Comparison of ENCODE assay signal across 24 cellular contexts in the genomic region with DNA sequence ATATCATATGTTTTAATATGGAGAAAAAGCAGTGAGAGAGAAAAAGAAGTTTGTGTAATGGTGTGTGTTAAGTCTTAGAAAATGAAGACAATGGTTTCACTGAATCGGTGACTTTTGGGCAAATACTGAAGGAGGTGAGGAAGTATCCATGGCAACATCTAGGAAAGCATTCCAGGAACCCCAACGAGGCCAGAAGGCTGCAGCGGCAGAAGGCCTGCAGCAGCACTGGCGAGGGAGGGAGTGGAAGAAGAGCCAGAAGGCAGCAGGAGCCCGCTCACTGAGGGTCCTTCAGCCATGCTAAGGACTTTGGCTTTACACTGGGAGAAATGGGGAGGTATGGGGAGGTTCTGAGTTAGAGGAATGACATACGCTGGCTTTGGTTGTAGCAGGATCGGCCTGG. TPM values are rescaled to one million over a fixed set of nuclear protein-coding genes. Genes with fewer than 3 reads are reported as not detected.
A peak's percentile ranks its signal among the peaks of the same experiment; 100 is the strongest.
DNase-seq lines count a peak whose midpoint lies in the region; ATAC-seq, FAIRE-seq and TF ChIP-seq lines count a peak whose summit lies in the region.
"Had no signal": no experiment of that assay in that cellular context is flagged by ENCODE, and none has a peak within 500 bp of the region (broad histone marks: within the 10 kb centered on the region; RNA-seq: fewer than 3 reads in every experiment).

No MANE protein-coding gene starts in this region.

- no peak overlapping the region for H3K4me2 ChIP-seq in K562 (ENCODE audit: insufficient read depth, low read length)

- FAIRE-seq in K562 (lab: Jason Lieb, UNC): no peak
- FAIRE-seq: A204.1 had no signal

- CTCF ChIA-PET in K562 (lab: Yijun Ruan, JAX; ENCODE audit: low intra/inter-chr PET ratio): no interaction called here

- DNase-seq in activated naive CD8-positive, alpha-beta T cell treated with anti-CD3 and anti-CD28 coated beads, Interleukin-2, amount 10 ng/mL, durations not matched to agents 7 days and 5 days: no peak
- DNase-seq in activated naive CD8-positive, alpha-beta T cell treated with anti-CD3 and anti-CD28 coated beads for 36 hours: no peak
- DNase-seq in K562 (ENCODE audit: extremely low read depth in 1 of 4, low spot score in 3 of 4) (no peak), naive B cell (no peak), CD14-positive monocyte (ENCODE audit: low spot score) (no peak), posterior vena cava (ENCODE audit: low spot score) (no peak), SKM-1 (lab: John Stamatoyannopoulos, UW; ENCODE audit: unreplicated experiment) (no peak), GM10266 (ENCODE audit: extremely low spot score) (no peak)
- DNase-seq: activated CD4-positive, alpha-beta T cell treated with anti-CD3 and anti-CD28 coated beads, Interleukin-2, amount 10 ng/mL, durations not matched to agents 24 days and 14 days; MG63; naive thymus-derived CD4-positive, alpha-beta T cell; NCI-H1436; NCI-H69; psoas muscle; SHP77 treated with DMSO at 0.1 percent for 48 hours; stimulated activated CD4-positive, alpha-beta T cell treated with anti-CD3 and anti-CD28 coated beads, Interleukin-2, amount 100 ng/mL, for 24 hours had no signal

- H3K4me1 Mint-ChIP-seq in activated naive CD8-positive, alpha-beta T cell treated with anti-CD3 and anti-CD28 coated beads, Interleukin-2, amount 10 ng/mL, durations not matched to agents 7 days and 5 days: peaks cover 21% of the 10 kb centered on the region
- H3K4me1 Mint-ChIP-seq in activated naive CD8-positive, alpha-beta T cell treated with anti-CD3 and anti-CD28 coated beads for 36 hours: peaks cover 4% of the 10 kb centered on the region
- H3K4me1 Mint-ChIP-seq in naive B cell: peaks cover 32 to 63% (median 53%) of the 10 kb centered on the region in 3 donors
- H3K4me1 Mint-ChIP-seq in CD14-positive monocyte: peaks cover 32% of the 10 kb centered on the region

- no peak for ATAC-seq in activated naive CD8-positive, alpha-beta T cell treated with anti-CD3 and anti-CD28 coated beads, Interleukin-2, amount 10 ng/mL, durations not matched to agents 7 days and 5 days (ENCODE audit: low read depth)
- ATAC-seq in K562 (no peak), naive B cell (ENCODE audit: low read depth in 2 of 2) (no peak)
- ATAC-seq: naive thymus-derived CD4-positive, alpha-beta T cell; psoas muscle had no signal

- no peak overlapping the region for H3K27ac ChIP-seq in K562 (ENCODE audit: extremely low read depth, low read depth, low read length)
- H3K27ac ChIP-seq: breast epithelium had no signal

- H4K20me1 ChIP-seq in K562 (replicated peaks; ENCODE audit: control insufficient read depth, insufficient read depth, low read length): no peaks in the 10 kb centered on the region
- H4K20me1 ChIP-seq: BLaER1 treated with 17β-estradiol and CSF1 and Interleukin-3, amounts not matched to agents 10 nM and 100 nM had no signal

- 82% methylated on average over 6 of the region's 7 CpGs for WGBS in K562 (ENCODE audit: insufficient coverage, low coverage, missing lambda C conversion rate)

- TF ChIP-seq POLR2A in K562 (conservative IDR thresholded peaks at IDR 0.05): no peak

- peaks cover 30% of the 10 kb centered on the region for H3K36me3 Mint-ChIP-seq in activated naive CD8-positive, alpha-beta T cell treated with anti-CD3 and anti-CD28 coated beads, Interleukin-2, amount 10 ng/mL, durations not matched to agents 7 days and 5 days
- peaks cover 23% of the 10 kb centered on the region for H3K36me3 Mint-ChIP-seq in activated naive CD8-positive, alpha-beta T cell treated with anti-CD3 and anti-CD28 coated beads for 36 hours
- H3K36me3 Mint-ChIP-seq in naive B cell (peaks cover 1 to 3% of the 10 kb centered on the region in 2 donors), CD14-positive monocyte (peaks cover 30 to 40% of the 10 kb centered on the region in 2 donors)

- TF ChIP-seq CTCF in K562 (IDR thresholded peaks at IDR 0.05 in 2 of 3, conservative IDR thresholded peaks at IDR 0.05 in 1 of 3; ENCODE audit: insufficient read depth in 2 of 3, low read depth in 1 of 3, low read length in 3 of 3) (no peak), CD14-positive monocyte (IDR thresholded peaks at IDR 0.05) (no peak), GM10266 (IDR thresholded peaks at IDR 0.05; ENCODE audit: control insufficient read depth, insufficient read depth, low read depth, missing control alignments) (no peak)

- TF ChIP-seq RAD21 in K562 (CRISPR knock-in tag; conservative IDR thresholded peaks at IDR 0.05 in 1 of 2, IDR thresholded peaks at IDR 0.05 in 1 of 2): no peak

- H3K9me1 ChIP-seq in K562 (ENCODE audit: control insufficient read depth, insufficient read depth, low read length): no peaks in the 10 kb centered on the region

- H3K36me3 ChIP-seq in K562 (ENCODE audit: control insufficient read depth, insufficient read depth, low read length): peaks cover 3% of the 10 kb centered on the region; the same call in 1 of the 3 replicates
- H3K36me3 ChIP-seq: breast epithelium, tibial nerve had no signal

- no peak overlapping the region for H2AFZ ChIP-seq in K562 (ENCODE audit: low read depth, low read length)

- H3K4me3 Mint-ChIP-seq in activated naive CD8-positive, alpha-beta T cell treated with anti-CD3 and anti-CD28 coated beads, Interleukin-2, amount 10 ng/mL, durations not matched to agents 7 days and 5 days: no peak overlapping the region
- no peak overlapping the region for H3K4me3 Mint-ChIP-seq in activated naive CD8-positive, alpha-beta T cell treated with anti-CD3 and anti-CD28 coated beads for 36 hours
- H3K4me3 Mint-ChIP-seq in naive B cell (peak overlapping the region in 2 of 8 donors; percentile 1 to 37), CD14-positive monocyte (no peak overlapping the region)
- H3K4me3 Mint-ChIP-seq: activated CD4-positive, alpha-beta T cell treated with anti-CD3 and anti-CD28 coated beads, Interleukin-2, amount 10 ng/mL, durations not matched to agents 24 days and 14 days; naive thymus-derived CD4-positive, alpha-beta T cell; stimulated activated naive CD8-positive, alpha-beta T cell treated with anti-CD3 and anti-CD28 coated beads, Interleukin-15, Interleukin-2, amounts not matched to agents 100 ng/mL and 50 ng/mL, for 24 hours had no signal

- no peak for TF ChIP-seq EP300 in K562 (IDR thresholded peaks at IDR 0.05; ENCODE audit: low read length)

- H3K9me3 Mint-ChIP-seq in activated naive CD8-positive, alpha-beta T cell treated with anti-CD3 and anti-CD28 coated beads, Interleukin-2, amount 10 ng/mL, durations not matched to agents 7 days and 5 days: no peaks in the 10 kb centered on the region
- no peaks in the 10 kb centered on the region for H3K9me3 Mint-ChIP-seq in activated naive CD8-positive, alpha-beta T cell treated with anti-CD3 and anti-CD28 coated beads for 36 hours
- H3K9me3 Mint-ChIP-seq in naive B cell (no peaks in the 10 kb centered on the region), CD14-positive monocyte (no peaks in the 10 kb centered on the region)
- H3K9me3 Mint-ChIP-seq: activated CD4-positive, alpha-beta T cell treated with anti-CD3 and anti-CD28 coated beads, Interleukin-2, amount 10 ng/mL, durations not matched to agents 24 days and 14 days; activated T-helper 2 cell treated with anti-CD3 and anti-CD28 coated beads, Interferon-gamma antibody, Interleukin-2, Interleukin-4, amounts not matched to agents 10 μg/mL and 5 μg/mL and 100 μg/mL, durations not matched to agents 14 hours and 24 hours and 36 hours; naive thymus-derived CD4-positive, alpha-beta T cell; stimulated activated naive CD8-positive, alpha-beta T cell treated with anti-CD3 and anti-CD28 coated beads, Interleukin-15, Interleukin-2, amounts not matched to agents 100 ng/mL and 50 ng/mL, for 24 hours had no signal

- peaks cover 0 to 3% of the 10 kb centered on the region in 2 experiments; a peak in 2 of 5 replicates for H3K4me1 ChIP-seq in K562 (replicated peaks in 1 of 2; ENCODE audit: control insufficient read depth in 2 of 2, insufficient read depth in 2 of 2, low read length in 2 of 2)
- H3K4me1 ChIP-seq: breast epithelium had no signal

- BruUV-seq in K562 (replicated peaks; lab: Mats Ljungman, UMichigan): no TSS peak

- no peaks in the 10 kb centered on the region for H3K79me2 ChIP-seq in K562 (ENCODE audit: control insufficient read depth, insufficient read depth, low read length)

- no peak overlapping the region for H3K4me3 ChIP-seq in K562
- H3K4me3 ChIP-seq: BLaER1 treated with 17β-estradiol and CSF1 and Interleukin-3, amounts not matched to agents 10 nM and 100 nM; breast epithelium; coronary artery; MG63; psoas muscle; skin epidermis; tibial nerve had no signal

- intact Hi-C loops in K562 (cut with micrococcal nuclease) (no loop called here), CD14-positive monocyte (cut with micrococcal nuclease) (loop anchor here in 1 of 2 donors (10.0 kb wide), 1 partner anchor 183 kb away; no protein-coding TSS in a partner anchor), posterior vena cava (cut with DNase I) (no loop called here)

- in situ Hi-C loops in K562 (cut with MboI): no loop called here

- POLR2A ChIA-PET in activated naive CD8-positive, alpha-beta T cell treated with anti-CD3 and anti-CD28 coated beads, Interleukin-2, amount 10 ng/mL, durations not matched to agents 7 days and 5 days (lab: Charles Lee): no interaction called here
- POLR2A ChIA-PET in K562 (lab: Yijun Ruan, JAX): no interaction called here

- no peaks in the 10 kb centered on the region for H3K9me3 ChIP-seq in K562 (replicated peaks; ENCODE audit: control insufficient read depth, insufficient read depth, low read depth, low read length)
- H3K9me3 ChIP-seq: BLaER1 treated with 17β-estradiol and CSF1 and Interleukin-3, amounts not matched to agents 10 nM and 100 nM; breast epithelium; MG63; psoas muscle; tibial nerve had no signal

- no peaks in the 10 kb centered on the region for H3K27me3 ChIP-seq in K562 (ENCODE audit: control insufficient read depth in 2 of 2, insufficient read depth in 2 of 2, low read length in 2 of 2)
- H3K27me3 ChIP-seq: BLaER1 treated with 17β-estradiol and CSF1 and Interleukin-3, amounts not matched to agents 10 nM and 100 nM; breast epithelium; MG63; tibial nerve had no signal

- no peak overlapping the region for H3K9ac ChIP-seq in K562 (ENCODE audit: insufficient read depth in 1 of 2, low read depth in 2 of 2, low read length in 2 of 2)

- no peaks in the 10 kb centered on the region for H3K27me3 Mint-ChIP-seq in activated naive CD8-positive, alpha-beta T cell treated with anti-CD3 and anti-CD28 coated beads, Interleukin-2, amount 10 ng/mL, durations not matched to agents 7 days and 5 days
- H3K27me3 Mint-ChIP-seq in activated naive CD8-positive, alpha-beta T cell treated with anti-CD3 and anti-CD28 coated beads for 36 hours: no peaks in the 10 kb centered on the region
- H3K27me3 Mint-ChIP-seq in naive B cell (no peaks in the 10 kb centered on the region), CD14-positive monocyte (ENCODE audit: low read depth in 3 of 3) (no peaks in the 10 kb centered on the region)
- H3K27me3 Mint-ChIP-seq: activated CD4-positive, alpha-beta T cell treated with anti-CD3 and anti-CD28 coated beads, Interleukin-2, amount 10 ng/mL, durations not matched to agents 24 days and 14 days; naive thymus-derived CD4-positive, alpha-beta T cell; stimulated activated naive CD8-positive, alpha-beta T cell treated with anti-CD3 and anti-CD28 coated beads, Interleukin-15, Interleukin-2, amounts not matched to agents 100 ng/mL and 50 ng/mL, for 24 hours had no signal

- peak overlapping the region; percentile 13 for H3K27ac Mint-ChIP-seq in activated naive CD8-positive, alpha-beta T cell treated with anti-CD3 and anti-CD28 coated beads, Interleukin-2, amount 10 ng/mL, durations not matched to agents 7 days and 5 days
- H3K27ac Mint-ChIP-seq in activated naive CD8-positive, alpha-beta T cell treated with anti-CD3 and anti-CD28 coated beads for 36 hours: no peak overlapping the region
- peak overlapping the region in 4 of 6 donors; percentile 52 to 90 (median 60) for H3K27ac Mint-ChIP-seq in naive B cell
- peak overlapping the region in 2 of 7 donors; percentile 2 to 20 for H3K27ac Mint-ChIP-seq in CD14-positive monocyte
- H3K27ac Mint-ChIP-seq: activated CD4-positive, alpha-beta T cell treated with anti-CD3 and anti-CD28 coated beads, Interleukin-2, amount 10 ng/mL, durations not matched to agents 24 days and 14 days; activated T-helper 2 cell treated with anti-CD3 and anti-CD28 coated beads, Interferon-gamma antibody, Interleukin-2, Interleukin-4, amounts not matched to agents 10 μg/mL and 5 μg/mL and 100 μg/mL, durations not matched to agents 14 hours and 24 hours and 36 hours; stimulated activated naive CD8-positive, alpha-beta T cell treated with anti-CD3 and anti-CD28 coated beads, Interleukin-15, Interleukin-2, amounts not matched to agents 100 ng/mL and 50 ng/mL, for 24 hours had no signal

RNA-seq across cellular contexts. Expression of a gene that starts 26.8 kb away (rescaled TPM):
- 10 to 100 TPM; 13.1 to 15.5 TPM for total RNA-seq in activated naive CD8-positive, alpha-beta T cell treated with anti-CD3 and anti-CD28 coated beads, Interleukin-2, amount 10 ng/mL, durations not matched to agents 7 days and 5 days
- total RNA-seq in activated naive CD8-positive, alpha-beta T cell treated with anti-CD3 and anti-CD28 coated beads for 36 hours: 10 to 100 TPM; 24.8 to 25.1 TPM
- total RNA-seq in K562 (2011; cell fraction: chromatin; rRNA removed; ENCODE audit: low replicate concordance): 13.2 and 17.0 TPM in 2 replicates
- total RNA-seq in K562 (2011; cell fraction: nucleolus; rRNA removed): 10.5 and 11.4 TPM in 2 replicates
- 15.1 and 18.4 TPM in 2 replicates for total RNA-seq in K562 (2011; cell fraction: nucleoplasm; rRNA removed)
- total RNA-seq in K562 (2014; rRNA removed) (8.5 and 10.4 TPM in 2 replicates), K562 (2014; rRNA removed; fragmentation: Illumina TruSeq; extraction: Trizol) (11.8 and 13.6 TPM in 2 replicates), K562 (2015; rRNA removed; fragmentation: Illumina TruSeq; extraction: Trizol) (11.9 TPM in 2 replicates), K562 (2021) (11.1 and 11.6 TPM in 2 replicates), posterior vena cava (1 to 10 TPM; 7.3 to 7.9 TPM)
- polyA plus RNA-seq in K562 (2011; rRNA removed) (8.9 and 13.5 TPM in 2 replicates), K562 (2014; fragmentation: Illumina TruSeq; extraction: Trizol) (11.4 and 13.4 TPM in 2 replicates), K562 (2014; fragmentation: Nextera tagmentation; extraction: Ambion mirVana) (1 to 10 TPM; 1.9 to 2.9 TPM), K562 (2014; rRNA removed) (12.9 and 13.2 TPM in 2 replicates), naive B cell (ENCODE audit: low read depth in 6 of 6) (10 to 100 TPM in 5 of 6 donors, 1 to 10 TPM in 1; 3.2 to 12.4 (median 11.5) TPM), CD14-positive monocyte (10 to 100 TPM; 40.7 to 48.6 TPM)
- polyA plus RNA-seq in K562 (2011; cell fraction: cytosol; rRNA removed): 8.6 and 10.7 TPM in 2 replicates
- 5.1 and 5.7 TPM in 2 replicates for polyA plus RNA-seq in K562 (2011; cell fraction: nucleus; rRNA removed)
- polyA plus RNA-seq in K562 (2012): 6.8 and 7.5 TPM in 2 replicates
- polyA minus RNA-seq in K562 (2011; rRNA and poly(A)+ RNA removed): 11.6 and 13.2 TPM in 2 replicates
- 4.0 and 4.3 TPM in 2 replicates for polyA minus RNA-seq in K562 (2011; cell fraction: cytosol; rRNA and poly(A)+ RNA removed)
- 7.6 and 7.8 TPM in 2 replicates for polyA minus RNA-seq in K562 (2011; cell fraction: nucleus; rRNA and poly(A)+ RNA removed)
